In genomic region chr13:71607575-71607974, GRCh38 we compare ENCODE assay signal across 3 cellular contexts.
A peak's percentile ranks its signal among the peaks of the same experiment; 100 is the strongest.
TF ChIP-seq lines count a peak whose summit lies in the region.

No MANE protein-coding gene starts in this region.

TF ChIP-seq in SK-N-SH, 30 proteins besides CTCF, POLR2A, EP300 and RAD21 (continued from another document):
- TF ChIP-seq USF1 (IDR thresholded peaks at IDR 0.05; ENCODE audit: borderline replicate concordance, low read depth) (no peak), RXRA (IDR thresholded peaks at IDR 0.05; ENCODE audit: borderline replicate concordance, low read depth) (no peak), CHD2 (IDR thresholded peaks at IDR 0.05; ENCODE audit: low read length, partially characterized antibody) (peak; percentile 8), RFX5 (IDR thresholded peaks at IDR 0.05; ENCODE audit: low read length) (no peak), MAX (IDR thresholded peaks at IDR 0.05; ENCODE audit: low read depth) (no peak), YY1 (IDR thresholded peaks at IDR 0.05; ENCODE audit: low read depth) (no peak), RCOR1 (IDR thresholded peaks at IDR 0.05; ENCODE audit: low read length) (0 out of 2 replicates have a peak, but pooled peaks have one; percentile 41), MXI1 (IDR thresholded peaks at IDR 0.05; ENCODE audit: low read depth, low read length) (peak; percentile 54; the same call in 1 of the 2 replicates), FOSL2 (IDR thresholded peaks at IDR 0.05; ENCODE audit: borderline replicate concordance, low read depth) (no peak), ZBTB33 (IDR thresholded peaks at IDR 0.05; ENCODE audit: borderline replicate concordance, low read depth) (no peak), SIN3A (IDR thresholded peaks at IDR 0.05; ENCODE audit: borderline replicate concordance, low read depth, low read length) (no peak), TEAD4 (IDR thresholded peaks at IDR 0.05; ENCODE audit: borderline replicate concordance, insufficient read depth) (no peak), TAF1 (IDR thresholded peaks at IDR 0.05; ENCODE audit: borderline replicate concordance, low read depth, low read length) (no peak), GATA2 (CRISPR knock-in tag; IDR thresholded peaks at IDR 0.05) (peak; percentile 69), MEF2A (IDR thresholded peaks at IDR 0.05; ENCODE audit: borderline replicate concordance, low read depth) (no peak), JUND (IDR thresholded peaks at IDR 0.05) (no peak), TCF12 (IDR thresholded peaks at IDR 0.05) (no peak), NRF1 (IDR thresholded peaks at IDR 0.05; ENCODE audit: low read depth, low read length) (no peak), USF2 (IDR thresholded peaks at IDR 0.05; ENCODE audit: borderline replicate concordance, low read depth, low read length) (no peak), EZH2phosphoT487 (IDR thresholded peaks at IDR 0.05; ENCODE audit: borderline replicate concordance, low read depth) (no peak)

TF ChIP-seq in SK-N-SH treated with all-trans-retinoic acid at 6 μM for 48 hours, 23 proteins besides CTCF, POLR2A, EP300 and RAD21 (continued from another document):
- no peak for TF ChIP-seq TOX (CRISPR knock-in tag; IDR thresholded peaks at IDR 0.05; ENCODE audit: borderline replicate concordance)
- no peak for TF ChIP-seq GLIS3 (CRISPR knock-in tag; IDR thresholded peaks at IDR 0.05)
- no peak for TF ChIP-seq CSDC2 (CRISPR knock-in tag; IDR thresholded peaks at IDR 0.05)
- TF ChIP-seq ZNF8 (CRISPR knock-in tag; IDR thresholded peaks at IDR 0.05) = no peak
- TF ChIP-seq, protein P1, sequence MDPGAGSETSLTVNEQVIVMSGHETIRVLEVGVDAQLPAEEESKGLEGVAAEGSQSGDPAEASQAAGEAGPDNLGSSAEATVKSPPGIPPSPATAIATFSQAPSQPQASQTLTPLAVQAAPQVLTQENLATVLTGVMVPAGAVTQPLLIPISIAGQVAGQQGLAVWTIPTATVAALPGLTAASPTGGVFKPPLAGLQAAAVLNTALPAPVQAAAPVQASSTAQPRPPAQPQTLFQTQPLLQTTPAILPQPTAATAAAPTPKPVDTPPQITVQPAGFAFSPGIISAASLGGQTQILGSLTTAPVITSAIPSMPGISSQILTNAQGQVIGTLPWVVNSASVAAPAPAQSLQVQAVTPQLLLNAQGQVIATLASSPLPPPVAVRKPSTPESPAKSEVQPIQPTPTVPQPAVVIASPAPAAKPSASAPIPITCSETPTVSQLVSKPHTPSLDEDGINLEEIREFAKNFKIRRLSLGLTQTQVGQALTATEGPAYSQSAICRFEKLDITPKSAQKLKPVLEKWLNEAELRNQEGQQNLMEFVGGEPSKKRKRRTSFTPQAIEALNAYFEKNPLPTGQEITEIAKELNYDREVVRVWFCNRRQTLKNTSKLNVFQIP (CRISPR knock-in tag; IDR thresholded peaks at IDR 0.05; ENCODE audit: borderline replicate concordance, low read depth) = no peak
- no peak for TF ChIP-seq SNAI2 (CRISPR knock-in tag; IDR thresholded peaks at IDR 0.05)
- no peak for TF ChIP-seq ZNF565 (CRISPR knock-in tag; conservative IDR thresholded peaks at IDR 0.05; ENCODE audit: low read depth)
- no peak for TF ChIP-seq TSHZ2 (CRISPR knock-in tag; IDR thresholded peaks at IDR 0.05)
- TF ChIP-seq ZNF70 (CRISPR knock-in tag; IDR thresholded peaks at IDR 0.05) = no peak
- no peak for TF ChIP-seq BACH2 (CRISPR knock-in tag; IDR thresholded peaks at IDR 0.05; ENCODE audit: borderline replicate concordance)
- no peak for TF ChIP-seq ESRRG (CRISPR knock-in tag; IDR thresholded peaks at IDR 0.05)
TF ChIP-seq in SK-N-SH treated with all-trans-retinoic acid at 6 μM for 48 hours: peak in this region for 0.

TF ChIP-seq in HEK293, 187 proteins besides CTCF, POLR2A, EP300 and RAD21 (continued from another document):
- TF ChIP-seq ZNF639 (tag by site-specific recombination; IDR thresholded peaks at IDR 0.05) (no peak), ZBTB10 (tag by site-specific recombination; IDR thresholded peaks at IDR 0.05) (no peak), EGR2 (tag by site-specific recombination; IDR thresholded peaks at IDR 0.05; ENCODE audit: low read depth) (no peak)
TF ChIP-seq in HEK293: peak in this region for 1.
